In the genomic region with DNA sequence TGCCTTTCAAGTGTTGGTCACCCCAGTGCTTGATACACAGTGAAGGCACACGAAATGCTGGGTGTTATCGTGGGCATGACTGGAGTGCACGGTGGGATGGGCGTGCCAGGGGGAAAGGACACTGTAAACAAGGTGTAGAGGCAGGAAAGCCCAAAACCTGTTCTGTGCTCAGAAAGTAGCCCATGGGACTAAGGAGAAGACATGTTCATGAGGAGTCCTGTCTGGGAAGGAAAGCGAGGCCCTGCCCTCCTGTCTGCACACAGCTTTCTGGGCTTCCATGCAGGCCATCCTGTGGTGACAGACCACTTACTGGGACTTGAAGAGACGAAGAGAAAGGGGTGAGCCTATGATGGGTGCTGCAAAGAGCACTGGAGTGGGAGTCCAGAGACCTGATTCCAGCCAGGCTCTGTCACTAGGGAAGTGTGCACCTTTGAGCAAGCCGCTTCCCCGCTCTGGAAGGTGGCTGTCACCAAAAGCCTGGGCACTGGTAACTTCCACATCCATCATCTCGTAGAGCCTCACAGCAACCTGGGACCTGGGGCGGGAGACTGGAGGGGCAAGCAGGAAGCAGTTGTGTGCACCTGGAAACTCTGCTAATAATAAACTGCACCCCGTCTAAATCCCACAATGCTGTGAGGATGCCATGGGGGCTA, we compare ENCODE assay signal across 19 cellular contexts. TPM values are rescaled to one million over a fixed set of nuclear protein-coding genes. Genes with fewer than 3 reads are reported as not detected.
"Had no signal": no experiment of that assay in that cellular context is flagged by ENCODE, and none has a peak within 500 bp of the region (broad histone marks: within the 10 kb centered on the region; RNA-seq: fewer than 3 reads in every experiment).

No MANE protein-coding gene starts in this region.

- H3K9me3 Mint-ChIP-seq: activated naive CD8-positive, alpha-beta T cell treated with anti-CD3 and anti-CD28 coated beads, Interleukin-2, amount 10 ng/mL, durations not matched to agents 7 days and 5 days; natural killer cell treated with Interleukin-12 subunit alpha and Interleukin-12 subunit beta and Interleukin-15 and Interleukin-18, amount 100 ng/mL, for 72 hours had no signal

- DNase-seq: activated CD4-positive, alpha-beta T cell treated with anti-CD3 and anti-CD28 coated beads for 1 hour; activated CD4-positive, alpha-beta T cell treated with anti-CD3 and anti-CD28 coated beads, Interleukin-2, amount 50 U/mL, for 48 hours; activated naive CD4-positive, alpha-beta T cell treated with Interleukin-2 at 50 U/mL for 16 hours; activated naive CD8-positive, alpha-beta T cell treated with anti-CD3 and anti-CD28 coated beads, Interleukin-2, amount 10 ng/mL, durations not matched to agents 7 days and 5 days; activated T-cell treated with anti-CD3 and anti-CD28 coated beads for 4 hours; amygdala; caudate nucleus; dorsolateral prefrontal cortex; foreskin fibroblast; islet precursor cell; left colon; right cardiac atrium; stimulated activated CD4-positive, alpha-beta T cell treated with anti-CD3 and anti-CD28 coated beads, Interleukin-15, amount 100 ng/mL, for 24 hours; stimulated activated CD4-positive, alpha-beta T cell treated with anti-CD3 and anti-CD28 coated beads, Interleukin-2, amount 100 ng/mL, for 48 hours; SW 1271; T-helper 2 cell; trophoblast cell had no signal

- H3K4me3 Mint-ChIP-seq: activated naive CD8-positive, alpha-beta T cell treated with anti-CD3 and anti-CD28 coated beads, Interleukin-2, amount 10 ng/mL, durations not matched to agents 7 days and 5 days; natural killer cell treated with Interleukin-12 subunit alpha and Interleukin-12 subunit beta and Interleukin-15 and Interleukin-18, amount 100 ng/mL, for 72 hours had no signal

- H3K27ac Mint-ChIP-seq: activated naive CD8-positive, alpha-beta T cell treated with anti-CD3 and anti-CD28 coated beads, Interleukin-2, amount 10 ng/mL, durations not matched to agents 7 days and 5 days; natural killer cell treated with Interleukin-12 subunit alpha and Interleukin-12 subunit beta and Interleukin-15 and Interleukin-18, amount 100 ng/mL, for 72 hours had no signal

- ATAC-seq: natural killer cell treated with Interleukin-12 subunit alpha and Interleukin-12 subunit beta and Interleukin-15 and Interleukin-18, amount 100 ng/mL, for 72 hours; right cardiac atrium had no signal

- H3K36me3 Mint-ChIP-seq: activated naive CD8-positive, alpha-beta T cell treated with anti-CD3 and anti-CD28 coated beads, Interleukin-2, amount 10 ng/mL, durations not matched to agents 7 days and 5 days; natural killer cell treated with Interleukin-12 subunit alpha and Interleukin-12 subunit beta and Interleukin-15 and Interleukin-18, amount 100 ng/mL, for 72 hours had no signal

RNA-seq across cellular contexts. Expression of gene POU2F3, which starts 0.8 kb away (rescaled TPM):
- polyA plus RNA-seq: hepatocyte had no signal
